1 cellular context compared by ENCODE assay signal in genomic region chr1:179036844-179037465, GRCh38.
TF ChIP-seq lines count a peak whose summit lies in the region.

No MANE protein-coding gene starts in this region.

TF ChIP-seq in GM23338, 12 proteins besides CTCF, POLR2A, EP300 and RAD21 (continued from another document):
- no peak for TF ChIP-seq ETS1 (IDR thresholded peaks at IDR 0.05)
- TF ChIP-seq REST (IDR thresholded peaks at IDR 0.05; ENCODE audit: unreplicated experiment) = no peak
- TF ChIP-seq CREB1 (CRISPR knock-in tag; IDR thresholded peaks at IDR 0.05; ENCODE audit: low read depth) = no peak
TF ChIP-seq in GM23338: peak in this region for 0.
